17 cellular contexts compared by ENCODE assay signal in genomic region chr11:36015806-36016205, GRCh38.
DNase-seq lines count a peak whose midpoint lies in the region; ATAC-seq and TF ChIP-seq lines count a peak whose summit lies in the region.
"Had no signal": no experiment of that assay in that cellular context is flagged by ENCODE, and none has a peak within 500 bp of the region (broad histone marks: within the 10 kb centered on the region; RNA-seq: fewer than 3 reads in every experiment).

No MANE protein-coding gene starts in this region.

- H3K36me3 ChIP-seq in IMR-90 (ENCODE audit: control insufficient read depth, insufficient read depth, low read length) (no peaks in the 10 kb centered on the region), skeletal muscle satellite cell (ENCODE audit: insufficient read depth, low read length) (no peaks in the 10 kb centered on the region)

- H2AK9ac ChIP-seq in IMR-90 (replicated peaks; ENCODE audit: low read depth, low read length, poor library complexity): no peak overlapping the region

- in situ Hi-C loops in IMR-90 (cut with MboI; ENCODE audit: low sequenced_read_pairs): no loop called here

- H2AK5ac ChIP-seq in IMR-90 (ENCODE audit: low read depth, low read length): no peak overlapping the region

- peaks cover 35 to 42% of the 10 kb centered on the region in 2 donors for H3K27me3 Mint-ChIP-seq in effector memory CD8-positive, alpha-beta T cell

- H3K4me2 ChIP-seq in IMR-90 (ENCODE audit: low read depth, low read length) (no peak overlapping the region), skeletal muscle satellite cell (ENCODE audit: low read length) (peak overlapping the region; percentile 2)
- H3K4me2 ChIP-seq: BLaER1 had no signal

- no peak overlapping the region for H3K14ac ChIP-seq in IMR-90 (replicated peaks; ENCODE audit: low read depth, low read length)

- TF ChIP-seq RAD21 in IMR-90 (IDR thresholded peaks at IDR 0.05; ENCODE audit: low read length): no peak

- no peak overlapping the region for H4K5ac ChIP-seq in IMR-90 (ENCODE audit: low read depth, low read length)

- H2BK20ac ChIP-seq in IMR-90 (ENCODE audit: low read depth, low read length): no peak overlapping the region

- H2AFZ ChIP-seq in IMR-90 (replicated peaks; ENCODE audit: low read length, poor library complexity): no peak overlapping the region

- no peaks in the 10 kb centered on the region for H3K9me3 Mint-ChIP-seq in effector memory CD8-positive, alpha-beta T cell
- H3K9me3 Mint-ChIP-seq: activated B cell treated with CpG ODN at 0.5 μM for 24 hours; activated naive CD4-positive, alpha-beta T cell treated with anti-CD3 and anti-CD28 coated beads for 36 hours; central memory CD8-positive, alpha-beta T cell had no signal

- peak overlapping the region in 1 of 2 experiments; percentile 9; a peak in 1 of 4 replicates for H4K8ac ChIP-seq in IMR-90 (ENCODE audit: low read depth in 2 of 2, low read length in 2 of 2)

- H3K27ac Mint-ChIP-seq in effector memory CD8-positive, alpha-beta T cell: no peak overlapping the region
- H3K27ac Mint-ChIP-seq: activated B cell treated with CpG ODN at 0.5 μM for 24 hours; activated naive CD4-positive, alpha-beta T cell treated with anti-CD3 and anti-CD28 coated beads for 36 hours; naive thymus-derived CD8-positive, alpha-beta T cell had no signal

- TF ChIP-seq CTCF in IMR-90 (conservative IDR thresholded peaks at IDR 0.05; ENCODE audit: low read depth, low read length): no peak

- H3K27me3 ChIP-seq in IMR-90 (ENCODE audit: control insufficient read depth, insufficient read depth, low read length): no peaks in the 10 kb centered on the region
- no peaks in the 10 kb centered on the region for H3K27me3 ChIP-seq in right cardiac atrium (ENCODE audit: control insufficient read depth, insufficient read depth)
- no peaks in the 10 kb centered on the region for H3K27me3 ChIP-seq in skeletal muscle satellite cell (ENCODE audit: control insufficient read depth, insufficient read depth, low read length)
- H3K27me3 ChIP-seq: BLaER1 had no signal

- H2BK120ac ChIP-seq in IMR-90 (ENCODE audit: low read depth, low read length): no peak overlapping the region; the same call in 1 of the 2 replicates

- POLR2A ChIA-PET in IMR-90 (lab: Charles Lee; ENCODE audit: unreplicated experiment): no interaction called here

- no peaks in the 10 kb centered on the region for H4K20me1 ChIP-seq in IMR-90 (ENCODE audit: insufficient read depth, low read length)

- H4K91ac ChIP-seq in IMR-90 (ENCODE audit: insufficient read depth, low read depth, low read length): no peak overlapping the region

- no peak overlapping the region for H2BK5ac ChIP-seq in IMR-90 (ENCODE audit: low read depth, low read length, poor library complexity, severe bottlenecking)

- no peak for TF ChIP-seq POLR2A in IMR-90 (IDR thresholded peaks at IDR 0.05; ENCODE audit: low read depth, low read length)

- no peaks in the 10 kb centered on the region; the same call in 1 of the 2 replicates for H3K9me1 ChIP-seq in IMR-90 (ENCODE audit: insufficient read depth, low read length)

- WGBS in IMR-90 (ENCODE audit: extremely low coverage in 2 of 2, insufficient read length in 1 of 2), 2 experiments: no CpG with 5 or more reads among the region's 8 CpGs
- WGBS in right cardiac atrium: 49% methylated on average over 8 of the region's 8 CpGs

- H3K27ac ChIP-seq in IMR-90 (ENCODE audit: insufficient read depth, low read length) (no peak overlapping the region), right cardiac atrium (ENCODE audit: low read length) (peak overlapping the region; percentile 30)
- H3K27ac ChIP-seq: BLaER1 had no signal

- H3K4me1 Mint-ChIP-seq in effector memory CD8-positive, alpha-beta T cell (ENCODE audit: low read depth in 2 of 2): peaks cover 0 to 1% of the 10 kb centered on the region in 2 donors
- H3K4me1 Mint-ChIP-seq: activated B cell treated with CpG ODN at 0.5 μM for 24 hours; central memory CD8-positive, alpha-beta T cell had no signal

- peak; percentile 10; the same call in 1 of the 2 replicates for ATAC-seq in IMR-90 (ENCODE audit: low read depth)
- peak; percentile 78 to 81 for ATAC-seq in right cardiac atrium
- ATAC-seq in effector memory CD8-positive, alpha-beta T cell (replicated peaks): no peak
- ATAC-seq: naive thymus-derived CD8-positive, alpha-beta T cell had no signal

- H3K4ac ChIP-seq in IMR-90 (ENCODE audit: low read depth, low read length): no peak overlapping the region

- H3K4me1 ChIP-seq in IMR-90 (ENCODE audit: control insufficient read depth, insufficient read depth, low read length) (peaks cover 5% of the 10 kb centered on the region; the same call in 1 of the 2 replicates), right cardiac atrium (ENCODE audit: control insufficient read depth, insufficient read depth, low read length) (no peaks in the 10 kb centered on the region), skeletal muscle satellite cell (ENCODE audit: control insufficient read depth, insufficient read depth, low read length) (peaks cover 35% of the 10 kb centered on the region)

- H3K79me1 ChIP-seq in IMR-90 (ENCODE audit: low read depth in 1 of 2, low read length in 2 of 2): peaks cover 17 to 19% of the 10 kb centered on the region in 2 experiments; a peak in 3 of 4 replicates

- CTCF ChIA-PET in IMR-90 (lab: Yijun Ruan, JAX): no interaction called here

- H3K23ac ChIP-seq in IMR-90 (ENCODE audit: low read depth, low read length): no peak overlapping the region

- dilution Hi-C loops in IMR-90 (cut with HindIII; ENCODE audit: low sequenced_read_pairs, unreplicated experiment): no loop called here

- H3K9me3 ChIP-seq in IMR-90 (ENCODE audit: control insufficient read depth, insufficient read depth, low read length) (no peaks in the 10 kb centered on the region), right cardiac atrium (ENCODE audit: control insufficient read depth, low read length) (no peaks in the 10 kb centered on the region), skeletal muscle satellite cell (replicated peaks; ENCODE audit: low read length) (no peaks in the 10 kb centered on the region)

- H3K4me3 Mint-ChIP-seq in effector memory CD8-positive, alpha-beta T cell: no peak overlapping the region
- H3K4me3 Mint-ChIP-seq: activated B cell treated with CpG ODN at 0.5 μM for 24 hours; activated naive CD4-positive, alpha-beta T cell treated with anti-CD3 and anti-CD28 coated beads for 36 hours; central memory CD8-positive, alpha-beta T cell; naive thymus-derived CD8-positive, alpha-beta T cell had no signal

- intact Hi-C loops in IMR-90 (cut with micrococcal nuclease): no loop called here
- intact Hi-C loops in right cardiac atrium (cut with DNase I): no loop called here

- H3K36me3 Mint-ChIP-seq in effector memory CD8-positive, alpha-beta T cell (ENCODE audit: insufficient read depth): no peaks in the 10 kb centered on the region
- H3K36me3 Mint-ChIP-seq: naive thymus-derived CD8-positive, alpha-beta T cell had no signal

- no peak overlapping the region for H3K56ac ChIP-seq in IMR-90 (ENCODE audit: extremely low read depth, insufficient read depth, low read length)

- no peak overlapping the region for H3K4me3 ChIP-seq in IMR-90 (ENCODE audit: insufficient read depth, low read depth, low read length)
- no peak overlapping the region for H3K4me3 ChIP-seq in right cardiac atrium (ENCODE audit: low read length)
- no peak overlapping the region for H3K4me3 ChIP-seq in skeletal muscle satellite cell (ENCODE audit: low read length)
- H3K4me3 ChIP-seq: BLaER1 had no signal

- no peak overlapping the region for H3K18ac ChIP-seq in IMR-90 (ENCODE audit: low read depth, low read length)

- no peak overlapping the region; the same call in 2 of the 3 replicates for H2BK15ac ChIP-seq in IMR-90 (ENCODE audit: low read depth, low read length)

- DNase-seq in IMR-90 (no peak), cerebellar cortex (ENCODE audit: low spot score) (peak; percentile 94), right cardiac atrium (peak; percentile 82 to 90 (median 83)), SK-N-DZ (ENCODE audit: low spot score) (no peak), NCI-H82 treated with DMSO at 0.1 percent for 48 hours (lab: John Stamatoyannopoulos, UW; ENCODE audit: unreplicated experiment) (no peak)
- no peak for DNase-seq in activated T-cell treated with anti-CD3 and anti-CD28 coated beads, Interleukin-2, amount 50 U/mL, for 1 hour
- no peak for DNase-seq in effector memory CD8-positive, alpha-beta T cell
- DNase-seq: activated B cell treated with CpG ODN at 0.5 μM for 24 hours; activated naive CD4-positive, alpha-beta T cell treated with anti-CD3 and anti-CD28 coated beads for 36 hours; DMS53; naive thymus-derived CD8-positive, alpha-beta T cell; NCI-H1436 treated with DMSO at 0.1 percent for 48 hours; stimulated activated CD4-positive, alpha-beta T cell treated with anti-CD3 and anti-CD28 coated beads, Interleukin-4, amount 100 ng/mL, for 24 hours; T-helper 1 cell had no signal

- H3K9ac ChIP-seq in IMR-90 (ENCODE audit: low read depth, low read length) (no peak overlapping the region), skeletal muscle satellite cell (ENCODE audit: low read depth, low read length) (no peak overlapping the region)
- H3K9ac ChIP-seq: BLaER1 had no signal

- BruUV-seq in IMR-90 (replicated peaks; lab: Mats Ljungman, UMichigan): no TSS peak

TF ChIP-seq in IMR-90, 13 proteins besides CTCF, POLR2A, EP300 and RAD21 (continues in another document):
- no peak for TF ChIP-seq SMC3 (IDR thresholded peaks at IDR 0.05; ENCODE audit: low read depth, low read length)
- TF ChIP-seq MXI1 (IDR thresholded peaks at IDR 0.05; ENCODE audit: borderline replicate concordance, low read depth, low read length): no peak
- TF ChIP-seq MAFK (IDR thresholded peaks at IDR 0.05; ENCODE audit: low read depth, low read length): no peak
- no peak for TF ChIP-seq MAZ (IDR thresholded peaks at IDR 0.05; ENCODE audit: borderline replicate concordance, low read depth, low read length)
- TF ChIP-seq NFE2L2 (IDR thresholded peaks at IDR 0.05; ENCODE audit: low read depth, low read length): no peak
- TF ChIP-seq RFX5 (IDR thresholded peaks at IDR 0.05; ENCODE audit: low read depth, low read length): no peak
- no peak for TF ChIP-seq BHLHE40 (IDR thresholded peaks at IDR 0.05; ENCODE audit: low read depth, low read length)
- TF ChIP-seq, protein P1, sequence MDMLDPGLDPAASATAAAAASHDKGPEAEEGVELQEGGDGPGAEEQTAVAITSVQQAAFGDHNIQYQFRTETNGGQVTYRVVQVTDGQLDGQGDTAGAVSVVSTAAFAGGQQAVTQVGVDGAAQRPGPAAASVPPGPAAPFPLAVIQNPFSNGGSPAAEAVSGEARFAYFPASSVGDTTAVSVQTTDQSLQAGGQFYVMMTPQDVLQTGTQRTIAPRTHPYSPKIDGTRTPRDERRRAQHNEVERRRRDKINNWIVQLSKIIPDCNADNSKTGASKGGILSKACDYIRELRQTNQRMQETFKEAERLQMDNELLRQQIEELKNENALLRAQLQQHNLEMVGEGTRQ (IDR thresholded peaks at IDR 0.05; ENCODE audit: low read depth, low read length): no peak
- no peak for TF ChIP-seq CEBPB (IDR thresholded peaks at IDR 0.05; ENCODE audit: low read depth, low read length)
- TF ChIP-seq RCOR1 (IDR thresholded peaks at IDR 0.05; ENCODE audit: insufficient replicate concordance, low read length): no peak
- TF ChIP-seq FOS (IDR thresholded peaks at IDR 0.05; ENCODE audit: low read depth, low read length): no peak
- no peak for TF ChIP-seq CHD1 (IDR thresholded peaks at IDR 0.05; ENCODE audit: low read depth, low read length)

Comparison
In these comparisons a context has a peak if more than half of its experiments do, and no peak if none do; other contexts are left out.
1. DNase-seq: peak in cerebellar cortex (single experiment) and right cardiac atrium (3 of 3); none in IMR-90 (single experiment), activated T-cell treated with anti-CD3 and anti-CD28 coated beads, Interleukin-2, amount 50 U/mL, for 1 hour (single experiment), SK-N-DZ (single experiment), NCI-H82 treated with DMSO at 0.1 percent for 48 hours (single experiment) and effector memory CD8-positive, alpha-beta T cell (0 of 3).